In genomic region chr17:16419929-16420271, GRCh38 we compare ENCODE assay signal across 8 cellular contexts. TPM values are rescaled to one million over a fixed set of nuclear protein-coding genes. Genes with fewer than 3 reads are reported as not detected.
DNase-seq lines count a peak whose midpoint lies in the region; ATAC-seq and TF ChIP-seq lines count a peak whose summit lies in the region.

No MANE protein-coding gene starts in this region.

- peaks cover 0 to 4% (median 3%) of the 10 kb centered on the region in 3 donors for H3K27me3 ChIP-seq in skeletal muscle tissue (ENCODE audit: control insufficient read depth in 3 of 3, insufficient read depth in 3 of 3, low read length in 3 of 3)

- H3K27ac ChIP-seq in skeletal muscle tissue (ENCODE audit: low read depth, low read length), result peak overlapping the region; percentile 28
- no peak overlapping the region for H3K27ac ChIP-seq in caudate nucleus (ENCODE audit: low read depth, low read length)

- H3K36me3 ChIP-seq in skeletal muscle tissue (ENCODE audit: control insufficient read depth in 3 of 3, insufficient read depth in 3 of 3, low read length in 3 of 3), result peaks cover 3 to 11% (median 4%) of the 10 kb centered on the region in 3 donors

- no peak for TF ChIP-seq CTCF in cardiac fibroblast (IDR thresholded peaks at IDR 0.05; ENCODE audit: low read depth, low read length)

- peaks cover 30 to 33% (median 32%) of the 10 kb centered on the region in 3 donors for H3K4me1 ChIP-seq in skeletal muscle tissue (ENCODE audit: control insufficient read depth in 3 of 3, insufficient read depth in 3 of 3, low read length in 3 of 3)

- H3K4me3 ChIP-seq in cardiac fibroblast (replicated peaks in 1 of 2; ENCODE audit: low read depth in 2 of 2, low read length in 2 of 2), result no peak overlapping the region
- H3K4me3 ChIP-seq in skeletal muscle tissue (ENCODE audit: low read length in 3 of 3), result no peak overlapping the region

- H3K9ac ChIP-seq in skeletal muscle tissue (ENCODE audit: low read depth in 1 of 3, low read length in 3 of 3), result no peak overlapping the region

- in situ Hi-C loops in SK-MEL-5 (cut with HindIII; ENCODE audit: low pct_unique_long_range_greater_than_20kb, low sequenced_read_pairs), result no loop called here

- ATAC-seq in GM18511 (IDR thresholded peaks at IDR 0.05; ENCODE audit: unreplicated experiment) (peak; percentile 20), GM19395 (IDR thresholded peaks at IDR 0.05; ENCODE audit: unreplicated experiment) (no peak)

- H3K9me3 ChIP-seq in skeletal muscle tissue (ENCODE audit: control insufficient read depth in 3 of 3, low read length in 3 of 3), result no peaks in the 10 kb centered on the region

- peak; percentile 37 for DNase-seq in SK-MEL-5 (ENCODE audit: low read depth, low spot score)
- DNase-seq in cardiac fibroblast (ENCODE audit: low read depth in 2 of 2), result peak; percentile 55 to 80
- no peak for DNase-seq in cerebellar nuclear complex (lab: John Stamatoyannopoulos, UW)
- DNase-seq in NCI-H82 treated with DMSO at 0.1 percent for 48 hours (lab: John Stamatoyannopoulos, UW; ENCODE audit: unreplicated experiment), result no peak
- no peak for DNase-seq in caudate nucleus (lab: John Stamatoyannopoulos, UW)

RNA-seq across cellular contexts. Expression of gene TRPV2, which starts 4.5 kb away (rescaled TPM):
- 208 and 236 TPM in 2 replicates for total RNA-seq in SK-MEL-5 (2014; rRNA removed; shearing (Covaris generic))
- polyA plus RNA-seq in SK-MEL-5 (2015; cell fraction: cytosol; rRNA removed), result 191 and 204 TPM in 2 replicates
- polyA plus RNA-seq in SK-MEL-5 (2015; cell fraction: nucleus; rRNA removed), result 139 and 188 TPM in 2 replicates
- 8.4 TPM for total RNA-seq in skeletal muscle tissue

RNA-seq across cellular contexts. Expression of gene UBB, which starts 39.0 kb away (rescaled TPM):
- total RNA-seq in SK-MEL-5 (2014; rRNA removed; shearing (Covaris generic)), result 7,095 and 8,296 TPM in 2 replicates
- 3,041 and 4,491 TPM in 2 replicates for polyA plus RNA-seq in SK-MEL-5 (2015; cell fraction: cytosol; rRNA removed)
- polyA plus RNA-seq in SK-MEL-5 (2015; cell fraction: nucleus; rRNA removed), result 448 and 525 TPM in 2 replicates
- 2,617 TPM for total RNA-seq in skeletal muscle tissue

Comparison
In these comparisons a context has a peak if more than half of its experiments do, and no peak if none do; other contexts are left out.
1. DNase-seq: peak in SK-MEL-5 (single experiment) and cardiac fibroblast (2 of 2); none in cerebellar nuclear complex (0 of 2), NCI-H82 treated with DMSO at 0.1 percent for 48 hours (single experiment) and caudate nucleus (0 of 61).
2. RNA of gene TRPV2, which starts 4.5 kb away (total RNA-seq): 208 to 236 TPM in SK-MEL-5; 8.4 TPM in skeletal muscle tissue (single experiment); every median in the first group is over 10 times any median in the second.